17 cellular contexts compared by ENCODE assay signal in the genomic region with DNA sequence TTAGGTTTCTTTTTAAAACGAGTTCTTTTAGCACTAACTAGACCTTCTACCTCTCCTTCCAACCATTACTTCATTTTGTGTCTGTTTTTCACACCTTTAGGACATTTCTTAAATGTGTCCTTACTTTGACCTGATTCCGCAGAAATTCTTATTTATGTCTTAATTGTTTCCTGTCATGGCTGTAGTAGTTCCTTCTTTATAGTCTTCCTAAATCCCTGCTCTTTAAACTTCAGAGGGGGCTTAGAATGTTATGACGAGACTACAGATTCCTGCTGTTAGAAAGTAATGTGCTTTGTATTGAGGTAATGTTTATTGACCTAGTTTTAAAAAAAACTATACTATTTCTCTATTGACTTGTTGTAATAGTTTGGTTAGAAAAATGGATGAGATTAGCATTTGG.
DNase-seq lines count a peak whose midpoint lies in the region; ATAC-seq, FAIRE-seq and TF ChIP-seq lines count a peak whose summit lies in the region.
"Had no signal": no experiment of that assay in that cellular context is flagged by ENCODE, and none has a peak within 500 bp of the region (broad histone marks: within the 10 kb centered on the region; RNA-seq: fewer than 3 reads in every experiment).

No MANE protein-coding gene starts in this region.

- H4K20me1 ChIP-seq in SK-N-SH (ENCODE audit: insufficient read depth) (no peaks in the 10 kb centered on the region), K562 (replicated peaks; ENCODE audit: control insufficient read depth, insufficient read depth, low read length) (no peaks in the 10 kb centered on the region)

- H3K27me3 Mint-ChIP-seq in nephron progenitor cell (ENCODE audit: low read depth, poor library complexity): no peaks in the 10 kb centered on the region

- peak overlapping the region; percentile 48 for H3K4me3 Mint-ChIP-seq in nephron progenitor cell
- H3K4me3 Mint-ChIP-seq: CD4-positive, alpha-beta T cell had no signal

- TF ChIP-seq CTCF in SK-N-SH (IDR thresholded peaks at IDR 0.05) (no peak), K562 (IDR thresholded peaks at IDR 0.05 in 2 of 3, conservative IDR thresholded peaks at IDR 0.05 in 1 of 3; ENCODE audit: insufficient read depth in 2 of 3, low read depth in 1 of 3, low read length in 3 of 3) (no peak), nephron progenitor cell (IDR thresholded peaks at IDR 0.05) (no peak), right lobe of liver (IDR thresholded peaks at IDR 0.05) (no peak)

- H3K36me3 Mint-ChIP-seq in nephron progenitor cell (ENCODE audit: low read depth): peaks cover 5% of the 10 kb centered on the region

- TF ChIP-seq EP300 in SK-N-SH (IDR thresholded peaks at IDR 0.05; ENCODE audit: borderline replicate concordance in 1 of 2, low read depth in 1 of 2, low read length in 1 of 2): no peak
- TF ChIP-seq EP300 in K562 (IDR thresholded peaks at IDR 0.05; ENCODE audit: low read length): no peak

- ATAC-seq in SK-N-SH treated with all-trans-retinoic acid at 6 μM for 48 hours (no peak), K562 (no peak), right lobe of liver (no peak)
- ATAC-seq: HepG2 had no signal

- no peak overlapping the region for H3K4me3 ChIP-seq in SK-N-SH (ENCODE audit: low read depth in 2 of 2, low read length in 1 of 2)
- no peak overlapping the region for H3K4me3 ChIP-seq in K562
- no peak overlapping the region for H3K4me3 ChIP-seq in right lobe of liver
- H3K4me3 ChIP-seq: GM23248, HAP-1 had no signal

- H3K9ac ChIP-seq in SK-N-SH (no peak overlapping the region), K562 (ENCODE audit: insufficient read depth in 1 of 2, low read depth in 2 of 2, low read length in 2 of 2) (no peak overlapping the region)
- H3K9ac ChIP-seq: GM23248 had no signal

- intact Hi-C loops in K562 (cut with micrococcal nuclease): no loop called here
- intact Hi-C loops in right lobe of liver (cut with DNase I): no loop called here

- CTCF ChIA-PET in SK-N-SH (lab: Yijun Ruan, JAX): interaction anchor here (0.7 kb wide), 1 partner anchor 63 kb away, joined by 3 read pairs; no protein-coding TSS in a partner anchor
- CTCF ChIA-PET in K562 (lab: Yijun Ruan, JAX; ENCODE audit: low intra/inter-chr PET ratio): no interaction called here

- peak overlapping the region; percentile 96 for H3K27ac Mint-ChIP-seq in nephron progenitor cell
- H3K27ac Mint-ChIP-seq: CD4-positive, alpha-beta T cell had no signal

- H3K9me1 ChIP-seq in K562 (ENCODE audit: control insufficient read depth, insufficient read depth, low read length): no peaks in the 10 kb centered on the region

- TF ChIP-seq RAD21 in SK-N-SH (IDR thresholded peaks at IDR 0.05; ENCODE audit: low read length) (no peak), K562 (CRISPR knock-in tag; conservative IDR thresholded peaks at IDR 0.05 in 1 of 2, IDR thresholded peaks at IDR 0.05 in 1 of 2) (no peak)

- no peak overlapping the region for H3K4me2 ChIP-seq in SK-N-SH
- H3K4me2 ChIP-seq in K562 (ENCODE audit: insufficient read depth, low read length): no peak overlapping the region

- H3K4me1 Mint-ChIP-seq in nephron progenitor cell: peaks cover 26% of the 10 kb centered on the region

- H3K27ac ChIP-seq in SK-N-SH (ENCODE audit: low read depth in 2 of 2, low read length in 1 of 2) (peak overlapping the region; percentile 56 to 85; a peak in 3 of 4 replicates), K562 (ENCODE audit: extremely low read depth, low read depth, low read length) (no peak overlapping the region), right lobe of liver (no peak overlapping the region)
- H3K27ac ChIP-seq: 22Rv1, GM23248 had no signal

- H3F3A ChIP-seq in SK-N-SH (replicated peaks; ENCODE audit: insufficient read depth): peaks cover 3% of the 10 kb centered on the region

- POLR2A ChIA-PET in SK-N-SH (lab: Yijun Ruan, JAX) (no interaction called here), K562 (lab: Yijun Ruan, JAX) (no interaction called here)

- H3K4me1 ChIP-seq in SK-N-SH (ENCODE audit: control insufficient read depth in 1 of 2, insufficient read depth in 2 of 2, low read depth in 1 of 2, low read length in 1 of 2): peaks cover 10 to 11% of the 10 kb centered on the region in 2 experiments; a peak in 2 of 4 replicates
- no peaks in the 10 kb centered on the region for H3K4me1 ChIP-seq in K562 (replicated peaks in 1 of 2; ENCODE audit: control insufficient read depth in 2 of 2, insufficient read depth in 2 of 2, low read length in 2 of 2)
- H3K4me1 ChIP-seq in right lobe of liver: no peaks in the 10 kb centered on the region
- H3K4me1 ChIP-seq: HAP-1 had no signal

- in situ Hi-C loops in K562 (cut with MboI): loop anchor here (25.0 kb wide), 1 partner anchor 408 kb away; no protein-coding TSS in a partner anchor

- H3K9me3 Mint-ChIP-seq in nephron progenitor cell: peaks cover 3% of the 10 kb centered on the region

- TF ChIP-seq POLR2A in K562 (conservative IDR thresholded peaks at IDR 0.05) (no peak), right lobe of liver (IDR thresholded peaks at IDR 0.05) (no peak)

- H3K79me2 ChIP-seq in SK-N-SH (ENCODE audit: insufficient read depth): no peaks in the 10 kb centered on the region
- H3K79me2 ChIP-seq in K562 (ENCODE audit: control insufficient read depth, insufficient read depth, low read length): no peaks in the 10 kb centered on the region

- no peaks in the 10 kb centered on the region for H3K36me3 ChIP-seq in SK-N-SH (replicated peaks in 1 of 2; ENCODE audit: control insufficient read depth in 1 of 2, insufficient read depth in 2 of 2, low read length in 1 of 2)
- H3K36me3 ChIP-seq in K562 (ENCODE audit: control insufficient read depth, insufficient read depth, low read length): no peaks in the 10 kb centered on the region
- H3K36me3 ChIP-seq in right lobe of liver: no peaks in the 10 kb centered on the region
- H3K36me3 ChIP-seq: HAP-1 had no signal

- H3K9me3 ChIP-seq in SK-N-SH (no peaks in the 10 kb centered on the region), K562 (replicated peaks; ENCODE audit: control insufficient read depth, insufficient read depth, low read depth, low read length) (no peaks in the 10 kb centered on the region; the same call in 1 of the 2 replicates), right lobe of liver (no peaks in the 10 kb centered on the region)
- H3K9me3 ChIP-seq: HAP-1 had no signal

- H2AFZ ChIP-seq in SK-N-SH (ENCODE audit: low read depth) (no peak overlapping the region), K562 (ENCODE audit: low read depth, low read length) (no peak overlapping the region)
- H2AFZ ChIP-seq: GM23248 had no signal

- FAIRE-seq in K562 (lab: Jason Lieb, UNC): peak; percentile 11
- no peak for FAIRE-seq in GM19239 (lab: Jason Lieb, UNC)
- FAIRE-seq: HepG2, HTR-8/SVneo had no signal

- 26% methylated on average over 3 of the region's 3 CpGs for WGBS in SK-N-SH (ENCODE audit: low lambda C conversion rate)
- WGBS in K562 (ENCODE audit: insufficient coverage, low coverage, missing lambda C conversion rate): 0% methylated on average over 3 of the region's 3 CpGs
- 29% methylated on average over 3 of the region's 3 CpGs for WGBS in right lobe of liver (ENCODE audit: insufficient coverage, low coverage, low lambda C conversion rate, missing lambda C conversion rate)

- no peak for DNase-seq in SK-N-SH
- DNase-seq in K562 (ENCODE audit: extremely low read depth in 1 of 4, low spot score in 3 of 4): no peak
- DNase-seq in nephron progenitor cell: no peak
- no peak for DNase-seq in H4 (ENCODE audit: low spot score)
- no peak for DNase-seq in GM19239 (ENCODE audit: insufficient read length, low spot score)
- no peak for DNase-seq in right lobe of liver
- DNase-seq: AML-193; C1 segment of cervical spinal cord; Calu3; CD4-positive, alpha-beta T cell; DMS 273 treated with DMSO at 0.1 percent for 48 hours had no signal

- H3K27me3 ChIP-seq in SK-N-SH (ENCODE audit: insufficient read depth): no peaks in the 10 kb centered on the region; the same call in 1 of the 2 replicates
- no peaks in the 10 kb centered on the region for H3K27me3 ChIP-seq in K562 (ENCODE audit: control insufficient read depth in 2 of 2, insufficient read depth in 2 of 2, low read length in 2 of 2)
- no peaks in the 10 kb centered on the region for H3K27me3 ChIP-seq in right lobe of liver

- no TSS peak for BruUV-seq in K562 (replicated peaks; lab: Mats Ljungman, UMichigan)

- H3K9me2 ChIP-seq in SK-N-SH: no peaks in the 10 kb centered on the region

TF ChIP-seq in SK-N-SH, 30 proteins besides CTCF, POLR2A, EP300 and RAD21 (continues in another document):
- TF ChIP-seq RXRA (IDR thresholded peaks at IDR 0.05; ENCODE audit: borderline replicate concordance, low read depth): no peak
- TF ChIP-seq FOSL2 (IDR thresholded peaks at IDR 0.05; ENCODE audit: borderline replicate concordance, low read depth): no peak
- TF ChIP-seq NFIC (IDR thresholded peaks at IDR 0.05; ENCODE audit: borderline replicate concordance): no peak
- no peak for TF ChIP-seq MAX (IDR thresholded peaks at IDR 0.05; ENCODE audit: low read depth)

TF ChIP-seq in SK-N-SH treated with all-trans-retinoic acid at 6 μM for 48 hours, 23 proteins besides CTCF, POLR2A, EP300 and RAD21 (continues in another document):
- TF ChIP-seq TOX (CRISPR knock-in tag; IDR thresholded peaks at IDR 0.05; ENCODE audit: borderline replicate concordance) (no peak), TCF4 (CRISPR knock-in tag; IDR thresholded peaks at IDR 0.05; ENCODE audit: borderline replicate concordance) (no peak), ESRRG (CRISPR knock-in tag; IDR thresholded peaks at IDR 0.05) (no peak), RARB (CRISPR knock-in tag; IDR thresholded peaks at IDR 0.05) (no peak)

TF ChIP-seq in K562, 482 proteins besides CTCF, POLR2A, EP300 and RAD21 (continues in another document):
- TF ChIP-seq ZNF174 (CRISPR knock-in tag; IDR thresholded peaks at IDR 0.05) (no peak), ETS1 (conservative IDR thresholded peaks at IDR 0.05; ENCODE audit: control insufficient read depth, low read depth, low read length) (no peak), PHF8 (IDR thresholded peaks at IDR 0.05; ENCODE audit: borderline replicate concordance, low read length) (no peak)

Comparison
In these comparisons a context has a peak if more than half of its experiments do, and no peak if none do; other contexts are left out.
1. H3K27ac ChIP-seq: peak in SK-N-SH (2 of 2); none in K562 (single experiment) and right lobe of liver (0 of 3).